18 cellular contexts compared by ENCODE assay signal in the genomic region with DNA sequence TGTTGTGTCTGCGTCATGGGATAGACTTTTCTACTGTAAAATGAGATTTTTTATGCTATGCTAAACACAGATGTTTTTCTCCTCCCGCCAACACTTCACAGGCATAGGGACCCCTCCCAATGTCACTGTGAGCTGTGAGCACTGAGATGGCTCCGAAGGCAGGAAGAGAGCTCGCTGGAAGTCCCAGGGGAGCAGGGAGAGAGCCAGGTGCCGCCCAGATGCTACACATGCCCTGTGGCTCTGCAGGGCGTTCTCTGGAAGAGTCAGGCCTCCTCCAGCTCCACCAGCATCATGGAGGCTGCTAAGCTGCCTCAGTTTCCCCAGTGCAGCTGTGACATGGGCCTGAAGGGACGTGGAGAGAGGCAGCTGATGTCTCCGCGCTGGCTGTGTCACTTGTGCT.
"Had no signal": no experiment of that assay in that cellular context is flagged by ENCODE, and none has a peak within 500 bp of the region (broad histone marks: within the 10 kb centered on the region; RNA-seq: fewer than 3 reads in every experiment).

No MANE protein-coding gene starts in this region.

- H3K36me3 ChIP-seq: esophagus muscularis mucosa, pancreas, transverse colon had no signal

- H3K4me1 Mint-ChIP-seq: activated CD4-positive, alpha-beta T cell treated with anti-CD3 and anti-CD28 coated beads, Interleukin-2, amount 10 ng/mL, durations not matched to agents 24 days and 14 days had no signal

- H3K27me3 Mint-ChIP-seq: activated CD4-positive, alpha-beta T cell treated with anti-CD3 and anti-CD28 coated beads, Interleukin-2, amount 10 ng/mL, durations not matched to agents 24 days and 14 days; activated naive CD8-positive, alpha-beta T cell had no signal

- H3K4me1 ChIP-seq: pancreas had no signal

- DNase-seq: activated CD4-positive, alpha-beta T cell treated with anti-CD3 and anti-CD28 coated beads, Interleukin-2, amount 10 ng/mL, durations not matched to agents 24 days and 14 days; activated CD4-positive, CD25-positive, alpha-beta regulatory T cell; activated CD8-positive, alpha-beta memory T cell treated with anti-CD3 and anti-CD28 coated beads, Interleukin-2, amount 50 U/mL, for 48 hours; activated gamma-delta T cell; activated T-cell treated with anti-CD3 and anti-CD28 coated beads, Interleukin-2, amount 50 U/mL, for 72 hours; amygdala; central memory CD4-positive, alpha-beta T cell; stimulated activated CD4-positive, alpha-beta T cell treated with anti-CD3 and anti-CD28 coated beads, Interleukin-15, amount 100 ng/mL, for 24 hours; stimulated activated CD4-positive, alpha-beta T cell treated with anti-CD3 and anti-CD28 coated beads, Interleukin-4, amount 100 ng/mL, for 24 hours; stimulated activated naive CD4-positive, alpha-beta T cell treated with Interleukin-2 at 50 U/mL for 16 hours; substantia nigra; transverse colon had no signal

- H3K4me3 ChIP-seq: coronary artery, esophagus muscularis mucosa, pancreas, transverse colon had no signal

- H3K27ac ChIP-seq: coronary artery, esophagus muscularis mucosa, pancreas, transverse colon had no signal

- H3K9me3 Mint-ChIP-seq: activated CD4-positive, alpha-beta T cell treated with anti-CD3 and anti-CD28 coated beads, Interleukin-2, amount 10 ng/mL, durations not matched to agents 24 days and 14 days; activated T-cell treated with anti-CD3 and anti-CD28 coated beads, Interleukin-2, amount 50 U/mL, for 72 hours; neural crest cell had no signal

- H3K27me3 ChIP-seq: pancreas had no signal

- H3K4me3 Mint-ChIP-seq: activated CD4-positive, alpha-beta T cell treated with anti-CD3 and anti-CD28 coated beads, Interleukin-2, amount 10 ng/mL, durations not matched to agents 24 days and 14 days; activated naive CD8-positive, alpha-beta T cell; activated T-cell treated with anti-CD3 and anti-CD28 coated beads, Interleukin-2, amount 50 U/mL, for 72 hours; brain; neural crest cell had no signal

- ATAC-seq: activated T-cell treated with anti-CD3 and anti-CD28 coated beads, Interleukin-2, amount 50 U/mL, for 72 hours; pancreas had no signal

- H3K36me3 Mint-ChIP-seq: activated naive CD8-positive, alpha-beta T cell; brain had no signal

- H3K27ac Mint-ChIP-seq: activated CD4-positive, alpha-beta T cell treated with anti-CD3 and anti-CD28 coated beads, Interleukin-2, amount 10 ng/mL, durations not matched to agents 24 days and 14 days; activated naive CD8-positive, alpha-beta T cell; activated T-cell treated with anti-CD3 and anti-CD28 coated beads, Interleukin-2, amount 50 U/mL, for 72 hours had no signal

- H3K9me3 ChIP-seq: pancreas, transverse colon had no signal
